In the genomic region with DNA sequence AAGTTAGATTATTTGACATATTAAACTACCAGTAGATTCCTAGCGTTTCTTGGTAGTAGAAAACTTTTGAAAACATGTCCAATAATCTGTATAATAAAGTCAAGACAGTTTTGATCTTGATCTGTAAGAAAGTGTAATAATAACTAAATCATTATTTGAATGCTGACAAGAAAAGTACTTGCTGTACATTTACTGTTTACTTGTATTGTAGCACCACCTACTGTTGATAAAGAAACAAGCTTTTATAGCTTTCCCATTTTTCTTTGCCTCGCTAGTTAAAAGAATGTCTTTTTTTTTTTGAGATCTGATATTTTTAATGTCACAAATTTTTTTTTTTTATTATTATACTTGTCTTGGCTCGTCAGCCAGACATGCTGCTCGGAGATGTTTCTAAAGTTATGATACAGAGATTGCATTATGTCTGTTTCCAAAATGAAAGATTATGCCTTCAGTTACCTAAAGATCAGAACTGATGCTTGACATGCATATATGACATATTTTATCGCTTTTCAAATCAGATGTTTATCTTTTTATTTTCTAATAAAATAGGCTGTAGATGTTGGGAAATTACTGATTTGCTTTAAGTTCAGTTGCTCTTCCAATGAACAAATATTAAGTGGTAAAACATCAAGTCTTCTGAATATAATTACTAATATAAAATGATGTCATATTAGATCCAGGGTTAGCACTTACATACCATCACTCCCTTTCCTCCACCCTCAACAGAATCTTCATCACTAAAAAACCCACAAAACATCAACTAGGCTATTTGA, we compare ENCODE assay signal across 10 cellular contexts.
DNase-seq lines count a peak whose midpoint lies in the region; TF ChIP-seq lines count a peak whose summit lies in the region.
"Had no signal": no experiment of that assay in that cellular context is flagged by ENCODE, and none has a peak within 500 bp of the region (broad histone marks: within the 10 kb centered on the region; RNA-seq: fewer than 3 reads in every experiment).

No MANE protein-coding gene starts in this region.

- H3K36me3 ChIP-seq in A673 (ENCODE audit: insufficient read depth, low read length, poor library complexity, severe bottlenecking) (no peaks in the 10 kb centered on the region), GM23248 (ENCODE audit: low read depth) (no peaks in the 10 kb centered on the region), muscle layer of duodenum (ENCODE audit: control insufficient read depth in 1 of 2, insufficient read depth in 2 of 2, low read length in 2 of 2) (no peaks in the 10 kb centered on the region)

- H3K9ac ChIP-seq in GM23248 = peak overlapping the region; percentile 47

- no peaks in the 10 kb centered on the region for H3K9me3 Mint-ChIP-seq in activated T-helper 1 cell treated with anti-CD3 and anti-CD28 coated beads, Interleukin-12 subunit alpha, Interleukin-12 subunit beta, Interleukin-2, Interleukin-4 antibody, amounts not matched to agents 30 ng/mL and 10 ng/mL and 1 ng/mL, durations not matched to agents 14 hours and 24 hours and 36 hours
- H3K9me3 Mint-ChIP-seq: activated naive CD4-positive, alpha-beta T cell treated with anti-CD3 and anti-CD28 coated beads, Interleukin-2, amount 50 U/mL, for 24 hours had no signal

- peaks cover 47% of the 10 kb centered on the region for H3F3A ChIP-seq in GM23248 (ENCODE audit: insufficient read depth)

- TF ChIP-seq CTCF in A673 (conservative IDR thresholded peaks at IDR 0.05; ENCODE audit: low read depth, low read length) = peak; percentile 69

- intact Hi-C loops in A673 (cut with micrococcal nuclease; ENCODE audit: unreplicated experiment) = loop anchor here (5.0 kb wide), 2 partner anchors 212 to 542 kb away; no protein-coding TSS in a partner anchor
- intact Hi-C loops in activated T-helper 1 cell treated with anti-CD3 and anti-CD28 coated beads, Interleukin-12 subunit alpha, Interleukin-12 subunit beta, Interleukin-2, Interleukin-4 antibody, amounts not matched to agents 30 ng/mL and 10 ng/mL and 1 ng/mL, durations not matched to agents 14 hours and 24 hours and 36 hours (cut with micrococcal nuclease) = loop anchor here (1.0 to 10.0 kb wide), 4 partner anchors 215 to 955 kb away; no protein-coding TSS in a partner anchor

- WGBS in GM23248 (ENCODE audit: low coverage in 1 of 2, low lambda C conversion rate in 2 of 2, missing lambda C conversion rate in 2 of 2), 2 experiments = 22 to 24% methylated on average over 5 of the region's 5 CpGs

- peaks cover 6% of the 10 kb centered on the region for H3K27me3 Mint-ChIP-seq in activated T-helper 1 cell treated with anti-CD3 and anti-CD28 coated beads, Interleukin-12 subunit alpha, Interleukin-12 subunit beta, Interleukin-2, Interleukin-4 antibody, amounts not matched to agents 30 ng/mL and 10 ng/mL and 1 ng/mL, durations not matched to agents 14 hours and 24 hours and 36 hours (ENCODE audit: insufficient read depth)
- H3K27me3 Mint-ChIP-seq: activated naive CD4-positive, alpha-beta T cell treated with anti-CD3 and anti-CD28 coated beads, Interleukin-2, amount 50 U/mL, for 24 hours; stimulated activated naive CD8-positive, alpha-beta T cell treated with anti-CD3 and anti-CD28 coated beads, Interleukin-15, Interleukin-2, amounts not matched to agents 100 ng/mL and 50 ng/mL, for 24 hours had no signal

- POLR2A ChIA-PET in A673 (lab: Charles Lee; ENCODE audit: low non-redundant PET) = no interaction called here

- H3K79me2 ChIP-seq in GM23248 (ENCODE audit: insufficient read depth) = no peaks in the 10 kb centered on the region

- H3K9me3 ChIP-seq in A673 (ENCODE audit: low read depth, low read length, poor library complexity, severe bottlenecking) = no peaks in the 10 kb centered on the region
- no peaks in the 10 kb centered on the region for H3K9me3 ChIP-seq in GM23248 (ENCODE audit: low read depth)
- no peaks in the 10 kb centered on the region for H3K9me3 ChIP-seq in muscle layer of duodenum (ENCODE audit: control insufficient read depth in 1 of 2, low read length in 2 of 2)

- H3K27me3 ChIP-seq in A673 (replicated peaks; ENCODE audit: insufficient read depth, low read depth, low read length, poor library complexity) (no peaks in the 10 kb centered on the region), GM23248 (replicated peaks; ENCODE audit: insufficient read depth) (no peaks in the 10 kb centered on the region), muscle layer of duodenum (ENCODE audit: low read depth, low read length) (no peaks in the 10 kb centered on the region)

- in situ Hi-C loops in GM23248 (cut with MboI) = loop anchor here (10.0 kb wide), 1 partner anchor 215 kb away; no protein-coding TSS in a partner anchor

- H3K4me1 ChIP-seq in A673 (ENCODE audit: insufficient read depth, low read length, poor library complexity, severe bottlenecking) (peaks cover 11% of the 10 kb centered on the region), GM23248 (ENCODE audit: insufficient read depth) (peaks cover 55% of the 10 kb centered on the region), muscle layer of duodenum (ENCODE audit: control insufficient read depth in 1 of 2, insufficient read depth in 2 of 2, low read length in 2 of 2) (peaks cover 11% of the 10 kb centered on the region in 2 donors)

- no peak overlapping the region for H3K27ac ChIP-seq in A673 (ENCODE audit: low read depth, low read length, poor library complexity, severe bottlenecking)
- H3K27ac ChIP-seq in GM23248 = peak overlapping the region; percentile 83
- H3K27ac ChIP-seq in muscle layer of duodenum (ENCODE audit: low read length) = peak overlapping the region; percentile 88

- H3K4me1 Mint-ChIP-seq in activated T-helper 1 cell treated with anti-CD3 and anti-CD28 coated beads, Interleukin-12 subunit alpha, Interleukin-12 subunit beta, Interleukin-2, Interleukin-4 antibody, amounts not matched to agents 30 ng/mL and 10 ng/mL and 1 ng/mL, durations not matched to agents 14 hours and 24 hours and 36 hours (ENCODE audit: low read depth) = no peaks in the 10 kb centered on the region
- H3K4me1 Mint-ChIP-seq: activated naive CD4-positive, alpha-beta T cell treated with anti-CD3 and anti-CD28 coated beads, Interleukin-2, amount 50 U/mL, for 24 hours had no signal

- no peaks in the 10 kb centered on the region for H4K20me1 ChIP-seq in GM23248 (ENCODE audit: insufficient read depth)

- no TSS peak for BruUV-seq in A673 (replicated peaks; lab: Mats Ljungman, UMichigan)

- H3K36me3 Mint-ChIP-seq in activated T-helper 1 cell treated with anti-CD3 and anti-CD28 coated beads, Interleukin-12 subunit alpha, Interleukin-12 subunit beta, Interleukin-2, Interleukin-4 antibody, amounts not matched to agents 30 ng/mL and 10 ng/mL and 1 ng/mL, durations not matched to agents 14 hours and 24 hours and 36 hours (ENCODE audit: low read depth) = no peaks in the 10 kb centered on the region
- H3K36me3 Mint-ChIP-seq: activated naive CD4-positive, alpha-beta T cell treated with anti-CD3 and anti-CD28 coated beads, Interleukin-2, amount 50 U/mL, for 24 hours had no signal

- H2AFZ ChIP-seq in GM23248 = no peak overlapping the region

- H3K4me3 Mint-ChIP-seq in activated T-helper 1 cell treated with anti-CD3 and anti-CD28 coated beads, Interleukin-12 subunit alpha, Interleukin-12 subunit beta, Interleukin-2, Interleukin-4 antibody, amounts not matched to agents 30 ng/mL and 10 ng/mL and 1 ng/mL, durations not matched to agents 14 hours and 24 hours and 36 hours = no peak overlapping the region
- H3K4me3 Mint-ChIP-seq: activated naive CD4-positive, alpha-beta T cell treated with anti-CD3 and anti-CD28 coated beads, Interleukin-2, amount 50 U/mL, for 24 hours; stimulated activated naive CD8-positive, alpha-beta T cell treated with anti-CD3 and anti-CD28 coated beads, Interleukin-15, Interleukin-2, amounts not matched to agents 100 ng/mL and 50 ng/mL, for 24 hours had no signal

- H3K4me3 ChIP-seq in A673 (ENCODE audit: low read depth, low read length, poor library complexity, severe bottlenecking) (no peak overlapping the region), GM23248 (peak overlapping the region; percentile 23; the same call in 1 of the 2 replicates), muscle layer of duodenum (ENCODE audit: low read depth in 1 of 2, low read length in 2 of 2) (no peak overlapping the region)

- CTCF ChIA-PET in A673 (lab: Charles Lee) = interaction anchor here (0.6 to 1.0 kb wide), 3 partner anchors 91 to 215 kb away, joined by 3 to 12 read pairs (median 4); no protein-coding TSS in a partner anchor

- peak; percentile 57 for DNase-seq in A673 (ENCODE audit: low spot score)
- DNase-seq in GM23248 = peak; percentile 78
- DNase-seq in NCI-H774 (lab: John Stamatoyannopoulos, UW) = peak; percentile 22
- peak; percentile 65 for DNase-seq in dermis blood vessel endothelial cell
- DNase-seq in NCI-H1048 (lab: John Stamatoyannopoulos, UW) = no peak
- DNase-seq in activated T-helper 1 cell treated with anti-CD3 and anti-CD28 coated beads, Interleukin-12 subunit alpha, Interleukin-12 subunit beta, Interleukin-2, Interleukin-4 antibody, amounts not matched to agents 30 ng/mL and 10 ng/mL and 1 ng/mL, durations not matched to agents 14 hours and 24 hours and 36 hours (ENCODE audit: low spot score) = no peak
- no peak for DNase-seq in activated CD4-positive, alpha-beta T cell treated with anti-CD3 and anti-CD28 coated beads for 4 hours

- H3K4me2 ChIP-seq in GM23248 (ENCODE audit: unreplicated experiment) = peak overlapping the region; percentile 70

- no peaks in the 10 kb centered on the region for H3K9me2 ChIP-seq in GM23248 (ENCODE audit: insufficient read depth)

- no peak overlapping the region for H3K27ac Mint-ChIP-seq in activated T-helper 1 cell treated with anti-CD3 and anti-CD28 coated beads, Interleukin-12 subunit alpha, Interleukin-12 subunit beta, Interleukin-2, Interleukin-4 antibody, amounts not matched to agents 30 ng/mL and 10 ng/mL and 1 ng/mL, durations not matched to agents 14 hours and 24 hours and 36 hours
- H3K27ac Mint-ChIP-seq: activated naive CD4-positive, alpha-beta T cell treated with anti-CD3 and anti-CD28 coated beads, Interleukin-2, amount 50 U/mL, for 24 hours; stimulated activated naive CD8-positive, alpha-beta T cell treated with anti-CD3 and anti-CD28 coated beads, Interleukin-15, Interleukin-2, amounts not matched to agents 100 ng/mL and 50 ng/mL, for 24 hours had no signal

Comparison
In these comparisons a context has a peak if more than half of its experiments do, and no peak if none do; other contexts are left out.
1. DNase-seq: peak in A673 (single experiment), GM23248 (single experiment), NCI-H774 (single experiment) and dermis blood vessel endothelial cell (single experiment); none in NCI-H1048 (single experiment), activated T-helper 1 cell treated with anti-CD3 and anti-CD28 coated beads, Interleukin-12 subunit alpha, Interleukin-12 subunit beta, Interleukin-2, Interleukin-4 antibody, amounts not matched to agents 30 ng/mL and 10 ng/mL and 1 ng/mL, durations not matched to agents 14 hours and 24 hours and 36 hours (single experiment) and activated CD4-positive, alpha-beta T cell treated with anti-CD3 and anti-CD28 coated beads for 4 hours (0 of 2).